ENCODE assay signal across 8 cellular contexts in the genomic region with DNA sequence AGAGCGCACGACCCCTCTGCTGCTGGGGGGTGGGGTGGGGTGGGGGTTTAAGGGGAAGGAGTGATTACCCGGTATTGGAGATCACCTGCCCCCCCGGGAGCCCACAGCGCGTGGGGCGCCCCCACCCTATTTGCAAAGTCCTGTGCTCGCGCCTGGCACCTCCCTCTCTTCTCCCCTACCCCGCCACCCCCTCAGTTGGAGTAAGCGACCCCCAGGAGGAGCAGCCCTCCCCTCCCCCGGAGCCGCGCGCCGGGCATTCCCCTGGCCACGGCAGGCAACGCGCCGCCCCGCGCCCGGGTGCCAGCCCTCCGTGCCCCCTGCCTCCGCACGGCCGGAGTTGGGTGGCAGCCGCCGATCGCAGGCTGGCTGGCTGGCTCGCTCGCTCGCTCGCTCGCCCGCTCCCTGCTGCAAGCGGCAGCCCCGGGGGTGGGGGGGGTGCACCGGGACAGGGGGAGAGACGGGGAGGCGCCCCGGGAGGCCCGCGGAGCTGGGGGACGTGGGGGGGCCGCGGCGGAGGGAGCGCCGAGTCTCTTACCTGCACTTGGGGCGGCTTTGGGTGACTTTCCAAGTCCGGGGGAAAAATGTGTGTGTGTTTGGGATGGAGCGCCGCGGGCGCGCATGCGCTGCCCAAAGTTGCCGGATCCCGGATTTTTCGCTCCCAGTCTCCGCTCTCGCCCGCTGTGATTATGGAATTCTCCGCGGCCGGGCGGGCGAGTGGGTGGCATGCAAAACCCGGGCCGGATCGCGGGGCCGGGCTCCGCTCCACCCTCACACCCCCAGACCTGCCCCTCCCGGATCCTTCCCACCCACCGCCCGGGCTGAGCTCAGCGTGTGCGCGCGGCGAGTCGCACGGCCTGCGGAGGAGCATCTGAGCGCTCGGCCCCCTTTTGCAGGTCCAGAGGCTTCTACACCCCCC. TPM values are rescaled to one million over a fixed set of nuclear protein-coding genes. Genes with fewer than 3 reads are reported as not detected.
A peak's percentile ranks its signal among the peaks of the same experiment; 100 is the strongest.
DNase-seq lines count a peak whose midpoint lies in the region; ATAC-seq and TF ChIP-seq lines count a peak whose summit lies in the region.

A gene with protein sequence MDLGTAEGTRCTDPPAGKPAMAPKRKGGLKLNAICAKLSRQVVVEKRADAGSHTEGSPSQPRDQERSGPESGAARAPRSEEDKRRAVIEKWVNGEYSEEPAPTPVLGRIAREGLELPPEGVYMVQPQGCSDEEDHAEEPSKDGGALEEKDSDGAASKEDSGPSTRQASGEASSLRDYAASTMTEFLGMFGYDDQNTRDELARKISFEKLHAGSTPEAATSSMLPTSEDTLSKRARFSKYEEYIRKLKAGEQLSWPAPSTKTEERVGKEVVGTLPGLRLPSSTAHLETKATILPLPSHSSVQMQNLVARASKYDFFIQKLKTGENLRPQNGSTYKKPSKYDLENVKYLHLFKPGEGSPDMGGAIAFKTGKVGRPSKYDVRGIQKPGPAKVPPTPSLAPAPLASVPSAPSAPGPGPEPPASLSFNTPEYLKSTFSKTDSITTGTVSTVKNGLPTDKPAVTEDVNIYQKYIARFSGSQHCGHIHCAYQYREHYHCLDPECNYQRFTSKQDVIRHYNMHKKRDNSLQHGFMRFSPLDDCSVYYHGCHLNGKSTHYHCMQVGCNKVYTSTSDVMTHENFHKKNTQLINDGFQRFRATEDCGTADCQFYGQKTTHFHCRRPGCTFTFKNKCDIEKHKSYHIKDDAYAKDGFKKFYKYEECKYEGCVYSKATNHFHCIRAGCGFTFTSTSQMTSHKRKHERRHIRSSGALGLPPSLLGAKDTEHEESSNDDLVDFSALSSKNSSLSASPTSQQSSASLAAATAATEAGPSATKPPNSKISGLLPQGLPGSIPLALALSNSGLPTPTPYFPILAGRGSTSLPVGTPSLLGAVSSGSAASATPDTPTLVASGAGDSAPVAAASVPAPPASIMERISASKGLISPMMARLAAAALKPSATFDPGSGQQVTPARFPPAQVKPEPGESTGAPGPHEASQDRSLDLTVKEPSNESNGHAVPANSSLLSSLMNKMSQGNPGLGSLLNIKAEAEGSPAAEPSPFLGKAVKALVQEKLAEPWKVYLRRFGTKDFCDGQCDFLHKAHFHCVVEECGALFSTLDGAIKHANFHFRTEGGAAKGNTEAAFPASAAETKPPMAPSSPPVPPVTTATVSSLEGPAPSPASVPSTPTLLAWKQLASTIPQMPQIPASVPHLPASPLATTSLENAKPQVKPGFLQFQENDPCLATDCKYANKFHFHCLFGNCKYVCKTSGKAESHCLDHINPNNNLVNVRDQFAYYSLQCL (N-terminal part only) (minus strand): TSS at position 618 of the 916 bp plus-strand sequence. CDS start 102,757 bp downstream, outside the sequence.

- H4K20me1 ChIP-seq in SU-DHL-6 (ENCODE audit: low read depth, low read length), result no peaks in the 10 kb centered on the region; the same call in 1 of the 2 replicates

- TF ChIP-seq CTCF in SU-DHL-6 (IDR thresholded peaks at IDR 0.05; ENCODE audit: insufficient read depth, low read length, poor library complexity, severe bottlenecking), result no peak
- peak in 1 of 3 experiments; percentile 40 for TF ChIP-seq CTCF in esophagus muscularis mucosa (IDR thresholded peaks at IDR 0.05)
- TF ChIP-seq CTCF in tibial artery (IDR thresholded peaks at IDR 0.05), result no peak

- under 1% methylated on average over 38 of the region's 88 CpGs for WGBS in esophagus muscularis mucosa

- H3K27me3 ChIP-seq in SU-DHL-6 (ENCODE audit: low read length) (no peaks in the 10 kb centered on the region), esophagus muscularis mucosa (peaks cover 0 to 66% (median 0%) of the 10 kb centered on the region in 4 donors), tibial artery (peaks cover 0 to 55% of the 10 kb centered on the region in 2 donors)

- peak within 1 kb of the TSS; percentile 33 for H3K4me2 ChIP-seq in SU-DHL-6 (ENCODE audit: low read depth, low read length, poor library complexity, severe bottlenecking)

- no peaks in the 10 kb centered on the region for H3K36me3 ChIP-seq in SU-DHL-6 (ENCODE audit: low read length)
- H3K36me3 ChIP-seq in esophagus muscularis mucosa, result no peaks in the 10 kb centered on the region
- H3K36me3 ChIP-seq in tibial artery, result no peaks in the 10 kb centered on the region

- TF ChIP-seq EP300 in esophagus muscularis mucosa (IDR thresholded peaks at IDR 0.05), result no peak

- peak; percentile 40 for TF ChIP-seq POLR2A in esophagus muscularis mucosa (IDR thresholded peaks at IDR 0.05; ENCODE audit: low read depth)

- H3K9me3 ChIP-seq in SU-DHL-6 (ENCODE audit: insufficient read depth, low read length) (no peaks in the 10 kb centered on the region), esophagus muscularis mucosa (no peaks in the 10 kb centered on the region), tibial artery (no peaks in the 10 kb centered on the region)

- H2AFZ ChIP-seq in SU-DHL-6 (ENCODE audit: low read depth, low read length, severe bottlenecking), result no peak within 1 kb of the TSS

- DNase-seq in DMS153 treated with DMSO at 0.1 percent for 48 hours (lab: John Stamatoyannopoulos, UW; ENCODE audit: unreplicated experiment) (peak; percentile 99), NCI-H1092 (lab: John Stamatoyannopoulos, UW) (peak; percentile 92), esophagus muscularis mucosa (ENCODE audit: extremely low spot score) (no peak), middle frontal gyrus (ENCODE audit: extremely low spot score, low spot score) (peak; percentile 70), tibial artery (peak; percentile 52 to 82)

- no peak within 1 kb of the TSS for H3K27ac ChIP-seq in SU-DHL-6 (ENCODE audit: low read depth, low read length)
- peak within 1 kb of the TSS; percentile 77 to 84 (median 78) for H3K27ac ChIP-seq in esophagus muscularis mucosa (replicated peaks in 1 of 4)
- H3K27ac ChIP-seq in tibial artery, result peak within 1 kb of the TSS; percentile 35 to 52

- no peaks in the 10 kb centered on the region for H3F3A ChIP-seq in SU-DHL-6 (ENCODE audit: insufficient read depth)

- H3K9ac ChIP-seq in SU-DHL-6 (ENCODE audit: low read length), result no peak within 1 kb of the TSS

- ATAC-seq in HG03460 (IDR thresholded peaks at IDR 0.05; ENCODE audit: unreplicated experiment) (no peak), GM21390 (IDR thresholded peaks at IDR 0.05; ENCODE audit: unreplicated experiment) (no peak)

- no peaks in the 10 kb centered on the region for H3K79me2 ChIP-seq in SU-DHL-6 (ENCODE audit: insufficient read depth, low read length)

- intact Hi-C loops in esophagus muscularis mucosa (cut with DNase I) (loop anchor here (5.0 kb wide), 3 partner anchors 69 to 284 kb away; no protein-coding TSS in a partner anchor), tibial artery (cut with DNase I; ENCODE audit: low total_unique reads) (loop anchor here (5.0 to 10.0 kb wide), 2 partner anchors 111 to 284 kb away; no protein-coding TSS in a partner anchor)

- H3K4me1 ChIP-seq in esophagus muscularis mucosa (peaks cover 22 to 58% (median 57%) of the 10 kb centered on the region in 4 donors), tibial artery (peaks cover 0 to 40% (median 33%) of the 10 kb centered on the region in 4 donors)

- H3K4me3 ChIP-seq in SU-DHL-6 (ENCODE audit: insufficient read depth, low read length, poor library complexity, severe bottlenecking) (no peak within 1 kb of the TSS), esophagus muscularis mucosa (peak within 1 kb of the TSS; percentile 66 to 79 (median 74)), tibial artery (peak within 1 kb of the TSS; percentile 58 to 75)

- no peaks in the 10 kb centered on the region for H3K9me2 ChIP-seq in SU-DHL-6 (replicated peaks; ENCODE audit: insufficient read depth, low read length)

RNA-seq across cellular contexts. Expression of the gene that starts here (rescaled TPM):
- 10 to 100 TPM; 21.9 to 60.2 (median 29.6) TPM for total RNA-seq in esophagus muscularis mucosa
